In the genomic region with DNA sequence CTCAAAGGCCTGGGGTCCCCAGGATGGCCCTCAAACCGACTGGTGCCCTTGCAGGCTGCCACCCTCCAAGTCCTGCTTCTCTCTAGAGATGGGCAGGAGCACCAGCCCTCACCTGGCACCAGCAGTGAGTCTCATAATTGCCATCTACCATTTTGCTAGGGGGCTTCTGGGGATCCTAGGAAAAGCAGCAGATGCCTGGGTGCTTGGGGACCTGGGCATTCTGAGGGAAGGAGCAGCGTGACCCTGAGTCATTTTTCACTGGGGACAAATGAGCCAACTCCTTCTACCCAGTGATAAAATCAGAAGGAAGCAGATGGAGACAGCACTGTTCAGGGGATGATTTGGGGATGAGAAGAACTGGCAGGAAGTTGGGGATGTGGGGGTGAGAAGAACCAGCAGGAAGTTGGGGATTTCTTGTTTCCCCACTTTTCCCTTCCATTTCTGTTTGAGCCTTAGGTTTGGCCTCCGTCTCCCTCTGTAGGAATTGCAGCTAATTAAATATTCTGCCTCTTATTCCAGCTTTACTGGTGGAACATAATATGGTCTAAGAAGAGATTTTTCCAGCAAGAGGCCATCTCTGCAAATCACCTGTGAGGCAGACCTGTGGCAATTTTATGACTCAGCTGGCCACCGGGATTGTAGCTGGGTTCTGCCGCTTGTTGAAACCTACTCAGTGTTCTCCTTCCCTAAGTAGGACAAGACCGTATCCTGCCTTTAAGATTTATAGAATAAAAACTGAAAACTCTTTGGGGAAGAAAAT, we compare ENCODE assay signal across 5 cellular contexts. TPM values are rescaled to one million over a fixed set of nuclear protein-coding genes. Genes with fewer than 3 reads are reported as not detected.
"Had no signal": no experiment of that assay in that cellular context is flagged by ENCODE, and none has a peak within 500 bp of the region (broad histone marks: within the 10 kb centered on the region; RNA-seq: fewer than 3 reads in every experiment).

No MANE protein-coding gene starts in this region.

RNA-seq across cellular contexts. Expression of gene CCL3L1, which starts 8.5 kb away (rescaled TPM):
- total RNA-seq: cardiac muscle cell, gastrocnemius medialis, kidney epithelial cell, prostate gland, thyroid gland had no signal

RNA-seq across cellular contexts. Expression of gene TBC1D3B, which starts 11.6 kb away (rescaled TPM):
- total RNA-seq: kidney epithelial cell had no signal

RNA-seq across cellular contexts. Expression of gene CCL4L2, which starts 22.8 kb away (rescaled TPM):
- total RNA-seq: cardiac muscle cell, gastrocnemius medialis, kidney epithelial cell had no signal
